15 cellular contexts compared by ENCODE assay signal in the genomic region with DNA sequence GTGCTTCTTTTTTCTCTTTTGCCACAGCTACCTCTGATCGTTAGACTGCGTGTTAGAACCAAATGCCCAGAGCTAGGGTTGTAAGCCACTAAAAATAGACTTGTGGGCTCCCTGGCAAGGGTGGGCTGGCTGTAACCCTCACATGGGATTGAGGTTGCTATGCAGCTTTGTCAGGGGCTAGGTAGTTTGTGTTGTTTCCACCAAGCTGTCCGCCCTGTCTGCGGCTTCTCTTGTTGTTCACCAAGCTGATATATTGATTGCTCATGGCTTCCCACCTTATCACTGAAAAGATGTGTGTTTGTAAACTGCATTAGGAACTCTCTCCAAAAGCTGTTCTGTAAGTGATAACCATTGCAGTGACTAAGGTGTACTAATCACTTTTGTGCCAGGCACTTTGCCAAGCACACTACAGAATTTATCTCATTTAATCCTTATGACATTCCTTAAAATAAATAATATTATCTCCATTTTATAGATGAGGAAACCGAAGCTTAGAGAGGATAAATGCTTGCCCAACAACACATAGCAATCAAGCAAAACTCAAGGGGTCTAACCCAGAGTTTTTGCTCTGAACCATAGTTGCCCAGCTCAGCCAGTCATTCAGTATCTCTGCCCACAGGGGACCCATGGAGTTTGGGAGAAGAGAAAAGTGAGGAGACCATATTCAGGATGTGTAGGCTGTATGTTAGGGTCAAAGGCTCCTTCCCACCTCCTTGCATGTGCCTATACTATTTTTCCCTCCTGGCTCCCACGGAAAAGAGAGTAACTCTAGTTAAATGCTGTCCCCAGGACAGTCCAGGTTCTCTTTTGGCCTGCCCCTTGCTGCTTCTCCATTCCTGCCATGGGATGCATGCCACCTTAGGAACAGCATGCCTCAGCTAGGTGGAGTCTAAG. TPM values are rescaled to one million over a fixed set of nuclear protein-coding genes. Genes with fewer than 3 reads are reported as not detected.
DNase-seq lines count a peak whose midpoint lies in the region; ATAC-seq and TF ChIP-seq lines count a peak whose summit lies in the region.
"Had no signal": no experiment of that assay in that cellular context is flagged by ENCODE, and none has a peak within 500 bp of the region (broad histone marks: within the 10 kb centered on the region; RNA-seq: fewer than 3 reads in every experiment).

No MANE protein-coding gene starts in this region.

- ATAC-seq in GM21423 (IDR thresholded peaks at IDR 0.05; ENCODE audit: unreplicated experiment) (no peak), GM21360 (IDR thresholded peaks at IDR 0.05; ENCODE audit: unreplicated experiment) (no peak)
- ATAC-seq: GM12878, mucosa of descending colon had no signal

- H3K4me1 Mint-ChIP-seq in brain, result peaks cover 64% of the 10 kb centered on the region
- peaks cover 39% of the 10 kb centered on the region for H3K4me1 Mint-ChIP-seq in nephron

- no peak overlapping the region for H3K4me3 ChIP-seq in BLaER1 treated with 17β-estradiol and CSF1 and Interleukin-3, amounts not matched to agents 10 nM and 100 nM
- H3K4me3 ChIP-seq: GM12878, mucosa of descending colon, SJCRH30, upper lobe of left lung had no signal

- DNase-seq in HUDEP-2 (lab: John Stamatoyannopoulos, UW; ENCODE audit: unreplicated experiment in 76 of 76), result peak in 59 of 76 experiments; percentile 8 to 78 (median 42)
- DNase-seq in DMS153 treated with DMSO at 0.1 percent for 48 hours (lab: John Stamatoyannopoulos, UW; ENCODE audit: unreplicated experiment), result no peak
- DNase-seq in NCI-H2081 (lab: John Stamatoyannopoulos, UW), result no peak
- DNase-seq: CD4-positive, alpha-beta memory T cell; mucosa of descending colon; NK-92 treated with Interleukin-12 subunit alpha and Interleukin-12 subunit beta, amount 100 ng/mL, for 24 hours; SJCRH30; upper lobe of left lung had no signal

- peak overlapping the region; percentile 95 to 99 (median 98); a peak in 21 of 22 replicates for H3K27ac ChIP-seq in BLaER1 treated with 17β-estradiol and CSF1 and Interleukin-3, amounts not matched to agents 10 nM and 100 nM

- H3K9me3 Mint-ChIP-seq in brain (peaks cover 0 to 12% (median 5%) of the 10 kb centered on the region in 5 experiments), nephron (no peaks in the 10 kb centered on the region)
- H3K9me3 Mint-ChIP-seq: activated naive CD4-positive, alpha-beta T cell treated with anti-CD3 and anti-CD28 coated beads, Interleukin-2, amount 50 U/mL, for 24 hours; CD4-positive, alpha-beta memory T cell had no signal

- H3K4me3 Mint-ChIP-seq in brain (no peak overlapping the region), nephron (no peak overlapping the region)
- H3K4me3 Mint-ChIP-seq: activated naive CD4-positive, alpha-beta T cell treated with anti-CD3 and anti-CD28 coated beads, Interleukin-2, amount 50 U/mL, for 24 hours had no signal

- H3K36me3 ChIP-seq in BLaER1 treated with 17β-estradiol and CSF1 and Interleukin-3, amounts not matched to agents 10 nM and 100 nM, result no peaks in the 10 kb centered on the region
- H3K36me3 ChIP-seq: SJCRH30, upper lobe of left lung had no signal

- H3K9me3 ChIP-seq in BLaER1 treated with 17β-estradiol and CSF1 and Interleukin-3, amounts not matched to agents 10 nM and 100 nM (replicated peaks in 1 of 11), result peaks cover 0 to 4% (median 0%) of the 10 kb centered on the region in 11 experiments; a peak in 4 of 22 replicates
- H3K9me3 ChIP-seq: mucosa of descending colon, SJCRH30, upper lobe of left lung had no signal

- TF ChIP-seq CTCF in brain (conservative IDR thresholded peaks at IDR 0.05) (no peak), nephron (IDR thresholded peaks at IDR 0.05; ENCODE audit: unreplicated experiment in 3 of 3) (no peak)

- H3K27me3 ChIP-seq in BLaER1 treated with 17β-estradiol and CSF1 and Interleukin-3, amounts not matched to agents 10 nM and 100 nM, result no peaks in the 10 kb centered on the region
- H3K27me3 ChIP-seq: SJCRH30, upper lobe of left lung had no signal

- H3K36me3 Mint-ChIP-seq in brain, result no peaks in the 10 kb centered on the region
- H3K36me3 Mint-ChIP-seq in nephron (ENCODE audit: low read depth), result no peaks in the 10 kb centered on the region
- H3K36me3 Mint-ChIP-seq: activated naive CD4-positive, alpha-beta T cell treated with anti-CD3 and anti-CD28 coated beads, Interleukin-2, amount 50 U/mL, for 24 hours; CD4-positive, alpha-beta memory T cell had no signal

- H3K27me3 Mint-ChIP-seq in brain, result no peaks in the 10 kb centered on the region
- no peaks in the 10 kb centered on the region for H3K27me3 Mint-ChIP-seq in nephron (ENCODE audit: low read depth)
- H3K27me3 Mint-ChIP-seq: activated naive CD4-positive, alpha-beta T cell treated with anti-CD3 and anti-CD28 coated beads, Interleukin-2, amount 50 U/mL, for 24 hours had no signal

- H3K9ac ChIP-seq in BLaER1 treated with 17β-estradiol and CSF1 and Interleukin-3, amounts not matched to agents 10 nM and 100 nM, result peak overlapping the region; percentile 73 to 96 (median 88); a peak in 21 of 22 replicates

- peaks cover 93 to 98% (median 95%) of the 10 kb centered on the region in 10 experiments for H3K4me1 ChIP-seq in BLaER1 treated with 17β-estradiol and CSF1 and Interleukin-3, amounts not matched to agents 10 nM and 100 nM

- H4K20me1 ChIP-seq in BLaER1 treated with 17β-estradiol and CSF1 and Interleukin-3, amounts not matched to agents 10 nM and 100 nM, result no peaks in the 10 kb centered on the region

- H3K27ac Mint-ChIP-seq in brain, result peak overlapping the region in 3 of 5 experiments; percentile 49 to 85 (median 84)
- H3K27ac Mint-ChIP-seq in nephron, result peak overlapping the region in 2 of 3 experiments; percentile 50 to 82
- H3K27ac Mint-ChIP-seq: activated naive CD4-positive, alpha-beta T cell treated with anti-CD3 and anti-CD28 coated beads, Interleukin-2, amount 50 U/mL, for 24 hours; CD4-positive, alpha-beta memory T cell had no signal

- peak overlapping the region; percentile 76 to 99 (median 93) for H3K4me2 ChIP-seq in BLaER1 treated with 17β-estradiol and CSF1 and Interleukin-3, amounts not matched to agents 10 nM and 100 nM

RNA-seq across cellular contexts. Expression of a gene that starts 42.2 kb away (rescaled TPM):
- polyA plus RNA-seq in brain (ENCODE audit: insufficient read depth, low read depth, low replicate concordance), result 5.4 TPM

Comparison
In these comparisons a context has a peak if more than half of its experiments do, and no peak if none do; other contexts are left out.
1. DNase-seq: peak in HUDEP-2 (59 of 76); none in DMS153 treated with DMSO at 0.1 percent for 48 hours (single experiment) and NCI-H2081 (0 of 2).